Comparison of ENCODE assay signal across 8 cellular contexts in the genomic region with DNA sequence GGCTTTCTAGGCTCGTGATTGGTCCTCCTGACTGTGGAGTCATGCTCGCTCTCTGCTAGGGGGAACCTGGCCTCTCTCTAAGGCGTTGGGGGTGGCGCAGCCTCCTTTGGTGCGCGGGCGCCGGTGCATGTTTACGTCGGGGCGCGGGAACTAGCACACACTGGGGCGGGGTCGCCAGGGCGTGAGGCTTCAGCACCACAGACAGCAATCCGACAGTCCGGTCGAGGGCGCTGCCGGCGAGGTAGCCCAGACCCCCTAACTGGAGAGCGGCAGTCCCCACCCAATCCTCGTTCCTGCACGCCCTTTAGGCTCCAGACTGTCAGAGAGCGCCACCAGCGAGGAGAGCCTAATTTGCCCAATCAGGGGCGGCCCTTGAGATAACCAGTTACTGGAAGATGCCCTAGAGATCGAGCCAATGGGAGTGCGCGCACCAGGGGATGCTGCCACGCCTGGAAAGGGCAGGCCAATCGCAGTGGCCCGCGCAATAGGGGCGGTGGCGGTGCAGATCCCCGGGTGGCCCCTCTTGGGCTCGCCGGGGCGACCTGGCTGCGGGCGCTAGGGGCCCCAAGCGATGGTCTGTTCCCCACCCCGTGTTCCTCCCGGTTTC. TPM values are rescaled to one million over a fixed set of nuclear protein-coding genes. Genes with fewer than 3 reads are reported as not detected.
DNase-seq lines count a peak whose midpoint lies in the region; TF ChIP-seq lines count a peak whose summit lies in the region.

No MANE protein-coding gene starts in this region.

- H3K36me3 ChIP-seq in CD4-positive, alpha-beta memory T cell (ENCODE audit: insufficient read depth, low read length) = no peaks in the 10 kb centered on the region
- no peaks in the 10 kb centered on the region for H3K36me3 ChIP-seq in HUES48 (ENCODE audit: control insufficient read depth, insufficient read depth, low read length)
- H3K36me3 ChIP-seq in stomach smooth muscle (ENCODE audit: control insufficient read depth in 2 of 2, insufficient read depth in 2 of 2, low read length in 2 of 2) = peaks cover 0 to 4% of the 10 kb centered on the region in 2 donors

- intact Hi-C loops in CD4-positive, alpha-beta memory T cell (cut with micrococcal nuclease) = loop anchor here (1.0 to 5.0 kb wide), 6 partner anchors 23 to 345 kb away; partner anchors contain the start of genes ODAD3, PRKCSH and ZNF653

- peak overlapping the region in 4 of 7 donors; percentile 29 to 76 (median 66) for H3K27ac Mint-ChIP-seq in CD4-positive, alpha-beta memory T cell
- no peak overlapping the region for H3K27ac Mint-ChIP-seq in nephron progenitor cell

- H3K27me3 Mint-ChIP-seq in CD4-positive, alpha-beta memory T cell = peaks cover 20 to 23% of the 10 kb centered on the region in 2 donors
- H3K27me3 Mint-ChIP-seq in nephron progenitor cell (ENCODE audit: low read depth, poor library complexity) = peaks cover 58% of the 10 kb centered on the region

- H3K4me3 ChIP-seq in CD4-positive, alpha-beta memory T cell (ENCODE audit: low read length in 2 of 2) = peak overlapping the region in 1 of 2 donors; percentile 35
- peak overlapping the region; percentile 54; the same call in 1 of the 2 replicates for H3K4me3 ChIP-seq in HUES48 (ENCODE audit: low read depth, low read length)
- H3K4me3 ChIP-seq in fibroblast of mammary gland (ENCODE audit: control insufficient read depth, low read depth, low read length) = peak overlapping the region; percentile 21
- H3K4me3 ChIP-seq in stomach smooth muscle (ENCODE audit: low read length in 2 of 2) = peak overlapping the region; percentile 22 to 40

- no peak overlapping the region for H3K27ac ChIP-seq in CD4-positive, alpha-beta memory T cell (ENCODE audit: low read depth, low read length)
- H3K27ac ChIP-seq in HUES48 (ENCODE audit: low read depth, low read length) (no peak overlapping the region), stomach smooth muscle (ENCODE audit: low read length) (no peak overlapping the region)

- H3K4me1 Mint-ChIP-seq in CD4-positive, alpha-beta memory T cell = peaks cover 8 to 37% (median 20%) of the 10 kb centered on the region in 4 donors
- H3K4me1 Mint-ChIP-seq in nephron progenitor cell = peaks cover 5% of the 10 kb centered on the region

- H3K9me3 ChIP-seq in CD4-positive, alpha-beta memory T cell (ENCODE audit: control insufficient read depth in 1 of 2, low read length in 2 of 2) = no peaks in the 10 kb centered on the region
- H3K9me3 ChIP-seq in HUES48 (ENCODE audit: control insufficient read depth, insufficient read depth, low read length) (no peaks in the 10 kb centered on the region), stomach smooth muscle (ENCODE audit: control insufficient read depth in 2 of 2, low read length in 2 of 2) (no peaks in the 10 kb centered on the region)

- peaks cover 7 to 10% of the 10 kb centered on the region in 2 donors for H3K36me3 Mint-ChIP-seq in CD4-positive, alpha-beta memory T cell
- peaks cover 15% of the 10 kb centered on the region for H3K36me3 Mint-ChIP-seq in nephron progenitor cell (ENCODE audit: low read depth)

- peaks cover 0 to 3% (median 0%) of the 10 kb centered on the region in 8 donors for H3K9me3 Mint-ChIP-seq in CD4-positive, alpha-beta memory T cell
- H3K9me3 Mint-ChIP-seq in nephron progenitor cell = peaks cover 8% of the 10 kb centered on the region

- CTCF ChIA-PET in CD4-positive, alpha-beta memory T cell (lab: Charles Lee; ENCODE audit: partially characterized antibody) = interaction anchor here (0.5 to 3.4 kb wide), 38 partner anchors 7 to 446 kb away, joined by 3 to 56 read pairs (median 4); partner anchors contain the start of genes EPOR, ODAD3, PRKCSH and RAB3D

- peak overlapping the region; percentile 4 to 68 (median 60) for H3K4me3 Mint-ChIP-seq in CD4-positive, alpha-beta memory T cell
- peak overlapping the region; percentile 48 for H3K4me3 Mint-ChIP-seq in nephron progenitor cell

- DNase-seq in CD4-positive, alpha-beta memory T cell = peak; percentile 46 to 72 (median 53)
- peak; percentile 95 for DNase-seq in GM20000 (ENCODE audit: low spot score)
- peak; percentile 100 for DNase-seq in OCI-M1 (lab: John Stamatoyannopoulos, UW)
- peak; percentile 83 for DNase-seq in activated T-cell treated with anti-CD3 and anti-CD28 coated beads for 48 hours (ENCODE audit: low read depth)
- peak; percentile 81 for DNase-seq in fibroblast of mammary gland (ENCODE audit: low read depth)
- DNase-seq in nephron progenitor cell = peak; percentile 82

- no peak for TF ChIP-seq CTCF in GM20000 (IDR thresholded peaks at IDR 0.05; ENCODE audit: extremely low read depth, missing control alignments)
- TF ChIP-seq CTCF in fibroblast of mammary gland (conservative IDR thresholded peaks at IDR 0.05; ENCODE audit: control insufficient read depth, insufficient read depth, low read depth, low read length) = no peak
- TF ChIP-seq CTCF in nephron progenitor cell (IDR thresholded peaks at IDR 0.05) = no peak

- POLR2A ChIA-PET in CD4-positive, alpha-beta memory T cell (lab: Charles Lee; ENCODE audit: partially characterized antibody) = interaction anchor here (1.0 to 2.0 kb wide), 11 partner anchors 9 to 188 kb away, joined by 3 to 22 read pairs (median 6); partner anchors contain the start of genes CCDC159, ECSIT, ODAD3 and PRKCSH

- H3K4me1 ChIP-seq in CD4-positive, alpha-beta memory T cell (ENCODE audit: insufficient read depth, low read length) = peaks cover 24% of the 10 kb centered on the region
- peaks cover 4% of the 10 kb centered on the region; the same call in 1 of the 2 replicates for H3K4me1 ChIP-seq in HUES48 (ENCODE audit: control insufficient read depth, insufficient read depth, low read length)
- H3K4me1 ChIP-seq in stomach smooth muscle (ENCODE audit: control insufficient read depth, insufficient read depth, low read length) = peaks cover 25% of the 10 kb centered on the region

- peaks cover 12% of the 10 kb centered on the region for H3K27me3 ChIP-seq in CD4-positive, alpha-beta memory T cell (ENCODE audit: insufficient read depth, low read length)
- H3K27me3 ChIP-seq in HUES48 (ENCODE audit: control insufficient read depth, insufficient read depth, low read length) (peaks cover 28% of the 10 kb centered on the region), stomach smooth muscle (ENCODE audit: control insufficient read depth in 1 of 2, insufficient read depth in 2 of 2, low read length in 2 of 2) (peaks cover 27 to 55% of the 10 kb centered on the region in 2 donors)

- no peak overlapping the region for H3K9ac ChIP-seq in HUES48 (ENCODE audit: low read depth, low read length)
- no peak overlapping the region for H3K9ac ChIP-seq in stomach smooth muscle (ENCODE audit: low read length in 2 of 2)

RNA-seq across cellular contexts. Expression of gene ELAVL3, which starts 1.0 kb away (rescaled TPM):
- not detected for total RNA-seq in CD4-positive, alpha-beta memory T cell
- not detected for polyA plus RNA-seq in CD4-positive, alpha-beta memory T cell

RNA-seq across cellular contexts. Expression of gene ZNF653, which starts 23.8 kb away (rescaled TPM):
- 10 to 100 TPM; 24.1 to 24.7 TPM for total RNA-seq in CD4-positive, alpha-beta memory T cell
- polyA plus RNA-seq in CD4-positive, alpha-beta memory T cell = 1 to 10 TPM; 2.0 to 2.9 TPM

RNA-seq across cellular contexts. Expression of gene PRKCSH, which starts 46.4 kb away (rescaled TPM):
- total RNA-seq in CD4-positive, alpha-beta memory T cell = 100 to 1,000 TPM; 300 TPM
- polyA plus RNA-seq in CD4-positive, alpha-beta memory T cell = 10 to 100 TPM; 14.0 to 63.6 TPM

RNA-seq across cellular contexts. Expression of gene ODAD3, which starts 47.0 kb away (rescaled TPM):
- total RNA-seq in CD4-positive, alpha-beta memory T cell = not detected
- polyA plus RNA-seq in CD4-positive, alpha-beta memory T cell = not detected

RNA-seq across cellular contexts. Expression of gene ECSIT, which starts 47.1 kb away (rescaled TPM):
- 10 to 100 TPM; 39.5 to 46.2 TPM for total RNA-seq in CD4-positive, alpha-beta memory T cell
- 10 to 100 TPM; 27.3 to 35.0 TPM for polyA plus RNA-seq in CD4-positive, alpha-beta memory T cell
